In genomic region chr15:52018693-52019393, GRCh38 we compare ENCODE assay signal across 8 cellular contexts. TPM values are rescaled to one million over a fixed set of nuclear protein-coding genes. Genes with fewer than 3 reads are reported as not detected.
DNase-seq lines count a peak whose midpoint lies in the region; ATAC-seq, FAIRE-seq and TF ChIP-seq lines count a peak whose summit lies in the region.

TSS of gene MAPK6 (plus strand) at chr15:52019219. CDS start at chr15:52046461, 27,242 bp downstream.

- in situ Hi-C loops in T47D (cut with HindIII; ENCODE audit: low pct_unique_long_range_greater_than_20kb, low sequenced_read_pairs): no loop called here

- FAIRE-seq in A549 (lab: Jason Lieb, UNC) (no peak), small intestine (lab: Jason Lieb, UNC) (no peak)

- TF ChIP-seq EP300 in A549 (IDR thresholded peaks at IDR 0.05): no peak

- DNase-seq in A549 (ENCODE audit: low read depth in 1 of 2, low spot score in 1 of 2) (peak; percentile 93 to 95), NCI-H2171 treated with DMSO at 0.1 percent for 48 hours (lab: John Stamatoyannopoulos, UW) (peak; percentile 87), T47D (ENCODE audit: low read depth in 1 of 2, low spot score in 1 of 2) (peak; percentile 95), iPS-NIHi11 (ENCODE audit: low spot score) (peak; percentile 98), small intestine (peak; percentile 89)

- TF ChIP-seq POLR2A in A549 (IDR thresholded peaks at IDR 0.05; ENCODE audit: low read length) (peak; percentile 79), GM18526 (IDR thresholded peaks at IDR 0.05; ENCODE audit: extremely low read depth, insufficient read length) (peak; percentile 91)

- H3K4me1 ChIP-seq in A549 (peaks cover 25% of the 10 kb centered on the region; the same call in 2 of the 3 replicates), small intestine (ENCODE audit: control insufficient read depth in 2 of 2, insufficient read depth in 1 of 2, low read depth in 1 of 2, low read length in 1 of 2) (no peaks in the 10 kb centered on the region)

- H3K4me2 ChIP-seq in A549: peak within 1 kb of the TSS; percentile 84

- no peaks in the 10 kb centered on the region for H3K36me3 ChIP-seq in small intestine (ENCODE audit: control insufficient read depth in 2 of 2, insufficient read depth in 2 of 2, low read length in 2 of 2)

- peak; percentile 72 to 78 for ATAC-seq in A549
- peak; percentile 53 for ATAC-seq in HG03064 (IDR thresholded peaks at IDR 0.05; ENCODE audit: low read depth, unreplicated experiment)

- TF ChIP-seq RAD21 in A549 (conservative IDR thresholded peaks at IDR 0.05 in 1 of 2, IDR thresholded peaks at IDR 0.05 in 1 of 2): peak; percentile 5 to 31; a peak in 2 of 5 replicates

- H3K27ac ChIP-seq in A549 (peak within 1 kb of the TSS; percentile 79 to 97), VCaP (peak within 1 kb of the TSS; percentile 96), small intestine (ENCODE audit: low read depth in 1 of 2, low read length in 1 of 2) (peak within 1 kb of the TSS; percentile 95 to 97)

- WGBS in A549 (ENCODE audit: missing lambda C conversion rate): 7% methylated on average over 46 of the region's 59 CpGs
- 2 to 4% (median 2%) methylated on average over 46 to 59 of the region's 59 CpGs for WGBS in small intestine, 3 donors

- POLR2A ChIA-PET in A549 (lab: Yijun Ruan, JAX): interaction anchor here (0.9 to 2.8 kb wide), 4 partner anchors 35 to 161 kb away, joined by 4 to 11 read pairs (median 8); partner anchors contain the start of gene LEO1

- no peaks in the 10 kb centered on the region for H3K27me3 ChIP-seq in small intestine (ENCODE audit: control insufficient read depth in 2 of 2, insufficient read depth in 2 of 2, low read length in 2 of 2)

- TF ChIP-seq CTCF in A549 (IDR thresholded peaks at IDR 0.05): no peak
- TF ChIP-seq CTCF in VCaP (conservative IDR thresholded peaks at IDR 0.05): no peak

- CTCF ChIA-PET in A549 (lab: Yijun Ruan, JAX): no interaction called here

- H3K4me3 ChIP-seq in A549 (peak within 1 kb of the TSS; percentile 54), small intestine (ENCODE audit: low read depth in 1 of 2, low read length in 2 of 2) (peak within 1 kb of the TSS; percentile 83 to 87)

- H3K9me3 ChIP-seq in A549 (no peaks in the 10 kb centered on the region), small intestine (ENCODE audit: control insufficient read depth, low read depth) (no peaks in the 10 kb centered on the region)

TF ChIP-seq in A549, 52 proteins besides CTCF, POLR2A, EP300 and RAD21 (continues in another document):
- TF ChIP-seq CBX2 (IDR thresholded peaks at IDR 0.05; ENCODE audit: borderline replicate concordance, low read depth) (no peak), E2F6 (IDR thresholded peaks at IDR 0.05; ENCODE audit: borderline replicate concordance, low read depth) (peak; percentile 97), PBX3 (IDR thresholded peaks at IDR 0.05) (peak; percentile 79; the same call in 1 of the 2 replicates), ELK1 (IDR thresholded peaks at IDR 0.05; ENCODE audit: low read depth, low read length) (no peak), RARB (CRISPR knock-in tag; IDR thresholded peaks at IDR 0.05) (no peak), TFCP2L1 (CRISPR knock-in tag; IDR thresholded peaks at IDR 0.05) (peak; percentile 90), HOXB13 (CRISPR knock-in tag; IDR thresholded peaks at IDR 0.05; ENCODE audit: low read depth) (peak; percentile 87), NFE2L2 (conservative IDR thresholded peaks at IDR 0.05; ENCODE audit: low read length) (0 out of 2 replicates have a peak, but pooled peaks have one; percentile 1), CEBPB (IDR thresholded peaks at IDR 0.05) (peak in 1 of 2 experiments; percentile 21; a peak in 1 of 4 replicates), JUN (IDR thresholded peaks at IDR 0.05) (peak; percentile 80 to 96; a peak in 4 of 5 replicates), REST (IDR thresholded peaks at IDR 0.05) (no peak), NR3C1 (IDR thresholded peaks at IDR 0.05) (no peak), HEYL (CRISPR knock-in tag; IDR thresholded peaks at IDR 0.05) (no peak; the same call in 1 of the 2 replicates), HOXA7 (CRISPR knock-in tag; IDR thresholded peaks at IDR 0.05) (peak; percentile 55; the same call in 1 of the 2 replicates), ZSCAN20 (CRISPR knock-in tag; IDR thresholded peaks at IDR 0.05) (no peak), BHLHE40 (IDR thresholded peaks at IDR 0.05; ENCODE audit: low read depth, low read length) (peak; percentile 100), BCL3 (IDR thresholded peaks at IDR 0.05) (peak; percentile 86; the same call in 2 of the 3 replicates), RFX5 (IDR thresholded peaks at IDR 0.05) (0 out of 2 replicates have a peak, but pooled peaks have one; percentile 16), ZFP36 (IDR thresholded peaks at IDR 0.05; ENCODE audit: borderline replicate concordance, partially characterized antibody) (no peak), KDM5A (IDR thresholded peaks at IDR 0.05) (no peak), ZNF302 (CRISPR knock-in tag; IDR thresholded peaks at IDR 0.05) (no peak), KDM1A (IDR thresholded peaks at IDR 0.05; ENCODE audit: low read depth) (no peak), CHD4 (IDR thresholded peaks at IDR 0.05; ENCODE audit: borderline replicate concordance) (no peak)

RNA-seq across cellular contexts. Expression of gene MAPK6, which starts in this region (rescaled TPM):
- polyA plus RNA-seq in A549 (2011; rRNA removed): 94.7 and 126 TPM in 2 replicates
- polyA plus RNA-seq in A549 (2012; cell fraction: cytosol; rRNA removed): 15.3 and 16.6 TPM in 2 replicates
- polyA plus RNA-seq in A549 (2012; cell fraction: nucleus; rRNA removed): 5.6 and 9.9 TPM in 2 replicates
- polyA plus RNA-seq in A549 (2017; fragmentation: RNase III; extraction: RNeasy Plus Mini Kit Qiagen cat#74134 plus additional on column Dnase treatment): 46.5 to 49.1 TPM (median 48.4 TPM) in 3 replicates
- polyA minus RNA-seq in A549 (2011; rRNA and poly(A)+ RNA removed): 65.2 and 66.6 TPM in 2 replicates
- 10 to 100 TPM; 15.5 to 28.6 (median 26.6) TPM for polyA plus RNA-seq in small intestine

Comparison
In these comparisons a context has a peak if more than half of its experiments do, and no peak if none do; other contexts are left out.
1. Peak in every context shown above with its lines: DNase-seq, ATAC-seq, H3K4me3 ChIP-seq and H3K27ac ChIP-seq.